9 cellular contexts compared by ENCODE assay signal in the genomic region with DNA sequence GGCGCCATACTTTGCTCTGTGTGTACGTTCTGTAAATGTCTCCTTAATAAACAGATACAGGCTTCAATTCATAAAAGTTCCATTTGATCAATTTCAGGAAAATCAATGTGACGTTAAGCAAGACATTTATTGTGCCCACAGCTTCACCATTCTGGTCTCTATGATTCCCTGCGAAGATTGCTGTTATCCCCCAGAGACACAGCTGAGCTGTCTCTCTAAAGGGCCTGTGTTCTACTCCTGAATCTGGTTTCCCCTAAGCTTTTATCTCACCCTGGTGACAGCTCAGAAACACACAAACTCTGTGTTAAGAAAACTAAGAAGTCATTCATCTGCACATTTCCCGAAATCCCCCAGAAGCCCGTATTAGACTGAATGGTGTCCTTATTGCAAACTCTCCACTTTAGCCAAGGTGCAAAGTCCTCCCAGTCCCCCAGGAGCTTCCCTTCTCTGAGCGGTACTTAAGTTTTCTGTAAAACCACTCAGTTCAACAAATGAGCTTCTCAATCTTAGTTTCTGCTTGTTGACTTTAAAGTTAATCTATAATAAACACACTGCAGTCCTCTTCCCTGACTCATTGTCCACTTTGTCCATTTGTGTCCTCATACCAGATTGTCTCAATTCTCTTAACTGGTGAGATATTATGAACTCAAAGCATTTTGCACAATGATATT. TPM values are rescaled to one million over a fixed set of nuclear protein-coding genes. Genes with fewer than 3 reads are reported as not detected.
DNase-seq lines count a peak whose midpoint lies in the region; ATAC-seq and TF ChIP-seq lines count a peak whose summit lies in the region.
"Had no signal": no experiment of that assay in that cellular context is flagged by ENCODE, and none has a peak within 500 bp of the region (broad histone marks: within the 10 kb centered on the region; RNA-seq: fewer than 3 reads in every experiment).

No MANE protein-coding gene starts in this region.

- TF ChIP-seq CTCF in 22Rv1 (IDR thresholded peaks at IDR 0.05) = no peak

- intact Hi-C loops in activated CD4-positive, alpha-beta memory T cell treated with anti-CD3 and anti-CD28 coated beads for 36 hours (cut with micrococcal nuclease) = no loop called here

- H3K27ac ChIP-seq in 22Rv1 (peak overlapping the region; percentile 59; the same call in 1 of the 2 replicates), mesendoderm (ENCODE audit: low read depth, low read length) (no peak overlapping the region)

- H4K8ac ChIP-seq in mesendoderm (ENCODE audit: low read depth, low read length) = no peak overlapping the region

- H4K5ac ChIP-seq in mesendoderm (ENCODE audit: low read length) = no peak overlapping the region

- no peak overlapping the region for H3K9ac ChIP-seq in mesendoderm (ENCODE audit: low read length)

- peak overlapping the region; percentile 90 for H3K27ac Mint-ChIP-seq in activated CD4-positive, alpha-beta memory T cell treated with anti-CD3 and anti-CD28 coated beads for 36 hours

- no peak overlapping the region for H2BK15ac ChIP-seq in mesendoderm (replicated peaks; ENCODE audit: low read depth)

- H2BK5ac ChIP-seq in mesendoderm (ENCODE audit: low read length) = no peak overlapping the region

- H3K56ac ChIP-seq in mesendoderm (ENCODE audit: low read length) = no peak overlapping the region

- in situ Hi-C loops in GM18951 (cut with MboI; ENCODE audit: low sequenced_read_pairs, unreplicated experiment) = no loop called here

- H3K36me3 Mint-ChIP-seq in activated CD4-positive, alpha-beta memory T cell treated with anti-CD3 and anti-CD28 coated beads for 36 hours = peaks cover 14% of the 10 kb centered on the region

- H3K4me1 Mint-ChIP-seq in activated CD4-positive, alpha-beta memory T cell treated with anti-CD3 and anti-CD28 coated beads for 36 hours (ENCODE audit: low read depth) = peaks cover 40% of the 10 kb centered on the region

- CTCF ChIA-PET in activated CD4-positive, alpha-beta memory T cell treated with anti-CD3 and anti-CD28 coated beads for 36 hours (lab: Charles Lee) = interaction anchor here (0.9 to 2.2 kb wide), 7 partner anchors 10 to 171 kb away, joined by 3 to 12 read pairs (median 5); no protein-coding TSS in a partner anchor

- peaks cover 9% of the 10 kb centered on the region for H3K79me2 ChIP-seq in mesendoderm (ENCODE audit: control insufficient read depth, insufficient read depth, low read length)

- no peak overlapping the region for H3K23ac ChIP-seq in mesendoderm (ENCODE audit: low read length)

- H3K4ac ChIP-seq in mesendoderm (ENCODE audit: low read depth, low read length) = no peak overlapping the region

- H3K18ac ChIP-seq in mesendoderm (ENCODE audit: low read length) = no peak overlapping the region

- ATAC-seq in HG03025 (IDR thresholded peaks at IDR 0.05; ENCODE audit: low FRiP score, unreplicated experiment) = no peak

- peaks cover 6% of the 10 kb centered on the region for H3K36me3 ChIP-seq in mesendoderm (ENCODE audit: control insufficient read depth, insufficient read depth, low read length)

- DNase-seq in activated CD4-positive, alpha-beta memory T cell treated with anti-CD3 and anti-CD28 coated beads for 36 hours = no peak
- DNase-seq in kidney glomerular epithelial cell (lab: John Stamatoyannopoulos, UW) (peak; percentile 79), mesendoderm (no peak), activated gamma-delta T cell treated with Interleukin-2 at 50 U/mL for 16 hours (no peak)
- no peak for DNase-seq in activated CD4-positive, alpha-beta T cell treated with anti-CD3 and anti-CD28 coated beads for 4 hours
- DNase-seq: SW 1271 had no signal

- no peak overlapping the region for H2AK5ac ChIP-seq in mesendoderm (ENCODE audit: low read length)

- no peak overlapping the region for H3K4me3 ChIP-seq in mesendoderm (ENCODE audit: low read length)

- H3K4me2 ChIP-seq in mesendoderm (ENCODE audit: low read length) = no peak overlapping the region

- peak overlapping the region; percentile 91 for H3K4me3 Mint-ChIP-seq in activated CD4-positive, alpha-beta memory T cell treated with anti-CD3 and anti-CD28 coated beads for 36 hours

- no peaks in the 10 kb centered on the region for H3K4me1 ChIP-seq in mesendoderm (ENCODE audit: control insufficient read depth, low read depth, low read length)

- POLR2A ChIA-PET in activated CD4-positive, alpha-beta memory T cell treated with anti-CD3 and anti-CD28 coated beads for 36 hours (lab: Charles Lee) = interaction anchor here (1.0 to 1.1 kb wide), 2 partner anchors 34 to 40 kb away, joined by 3 read pairs; no protein-coding TSS in a partner anchor

- no peaks in the 10 kb centered on the region for H3K27me3 Mint-ChIP-seq in activated CD4-positive, alpha-beta memory T cell treated with anti-CD3 and anti-CD28 coated beads for 36 hours

- peak; percentile 16 for TF ChIP-seq POLR2A in GM18951 (IDR thresholded peaks at IDR 0.05; ENCODE audit: extremely low read depth, insufficient read depth, insufficient read length)

- H3K27me3 ChIP-seq in mesendoderm (ENCODE audit: insufficient read depth, low read length, poor library complexity) = no peaks in the 10 kb centered on the region

- no CpG with 5 or more reads among the region's 7 CpGs for WGBS in mesendoderm (ENCODE audit: extremely low coverage, insufficient coverage, low lambda C conversion rate)

- H3K79me1 ChIP-seq in mesendoderm (ENCODE audit: low read length) = peaks cover 9% of the 10 kb centered on the region

- H2BK120ac ChIP-seq in mesendoderm (ENCODE audit: low read depth, low read length) = no peak overlapping the region

- no peaks in the 10 kb centered on the region for H3K9me3 Mint-ChIP-seq in activated CD4-positive, alpha-beta memory T cell treated with anti-CD3 and anti-CD28 coated beads for 36 hours

RNA-seq across cellular contexts. Expression of a gene that starts 1.4 kb away (rescaled TPM):
- 10 to 100 TPM; 23.7 to 26.7 TPM for total RNA-seq in activated CD4-positive, alpha-beta memory T cell treated with anti-CD3 and anti-CD28 coated beads for 36 hours
- 49.6 TPM for polyA plus RNA-seq in mesendoderm (2013, experiment 1 of 2)
- 50.1 TPM for polyA plus RNA-seq in mesendoderm (2013, experiment 2 of 2)

RNA-seq across cellular contexts. Expression of a gene that starts 35.0 kb away (rescaled TPM):
- total RNA-seq in activated CD4-positive, alpha-beta memory T cell treated with anti-CD3 and anti-CD28 coated beads for 36 hours = 100 to 1,000 TPM; 407 to 416 TPM
- polyA plus RNA-seq in mesendoderm (2013, experiment 1 of 2) = 244 TPM
- polyA plus RNA-seq in mesendoderm (2013, experiment 2 of 2) = 252 TPM
